In genomic region chr1:211329764-211330201, GRCh38 we compare ENCODE assay signal across 8 cellular contexts.
A peak's percentile ranks its signal among the peaks of the same experiment; 100 is the strongest.
DNase-seq lines count a peak whose midpoint lies in the region; ATAC-seq lines count a peak whose summit lies in the region.

No MANE protein-coding gene starts in this region.

- peaks cover 31% of the 10 kb centered on the region for H3K4me1 ChIP-seq in iPS-20b (ENCODE audit: insufficient read depth, low read length)

- DNase-seq in substantia nigra (lab: John Stamatoyannopoulos, UW) (no peak), hypothalamus (lab: John Stamatoyannopoulos, UW) (no peak)
- no peak for DNase-seq in stimulated activated CD4-positive, alpha-beta T cell treated with anti-CD3 and anti-CD28 coated beads, Interleukin-12 subunit alpha, Interleukin-12 subunit beta, amount 100 ng/mL, for 4 hours

- no peak overlapping the region for H3K4me3 ChIP-seq in iPS-20b (ENCODE audit: low read length)

- ATAC-seq in GM18499 (IDR thresholded peaks at IDR 0.05; ENCODE audit: insufficient read depth, unreplicated experiment) (peak; percentile 55), GM21447 (IDR thresholded peaks at IDR 0.05; ENCODE audit: unreplicated experiment) (peak; percentile 52), HG03571 (IDR thresholded peaks at IDR 0.05; ENCODE audit: unreplicated experiment) (peak; percentile 38), HG02840 (IDR thresholded peaks at IDR 0.05; ENCODE audit: low FRiP score, unreplicated experiment) (no peak)

- peaks cover 26% of the 10 kb centered on the region for H3K27me3 ChIP-seq in iPS-20b (ENCODE audit: insufficient read depth, low read length)

- peak overlapping the region; percentile 23; the same call in 1 of the 2 replicates for H3K9ac ChIP-seq in iPS-20b (ENCODE audit: low read depth, low read length)

- H3K36me3 ChIP-seq in iPS-20b (ENCODE audit: insufficient read depth, low read depth, low read length) = no peaks in the 10 kb centered on the region

- H3K9me3 ChIP-seq in iPS-20b (ENCODE audit: insufficient read depth, low read depth, low read length) = no peaks in the 10 kb centered on the region

- H3K27ac ChIP-seq in iPS-20b (ENCODE audit: low read length) (no peak overlapping the region), substantia nigra (ENCODE audit: low read depth, low read length, poor library complexity, severe bottlenecking) (no peak overlapping the region)
